ENCODE assay signal across 8 cellular contexts in genomic region chr22:30920407-30920806, GRCh38. TPM values are rescaled to one million over a fixed set of nuclear protein-coding genes. Genes with fewer than 3 reads are reported as not detected.
DNase-seq lines count a peak whose midpoint lies in the region; ATAC-seq and TF ChIP-seq lines count a peak whose summit lies in the region.

No MANE protein-coding gene starts in this region.

- peaks cover 9% of the 10 kb centered on the region for H3K4me1 Mint-ChIP-seq in osteocyte (ENCODE audit: unreplicated experiment)

- H3K36me3 ChIP-seq in SJSA1 (peaks cover 2% of the 10 kb centered on the region), thymus (ENCODE audit: control insufficient read depth, insufficient read depth) (peaks cover 8% of the 10 kb centered on the region)

- no peaks in the 10 kb centered on the region for H3K9me3 ChIP-seq in SJSA1 (replicated peaks)
- H3K9me3 ChIP-seq in thymus (ENCODE audit: control insufficient read depth), result no peaks in the 10 kb centered on the region

- peaks cover 9% of the 10 kb centered on the region for H3K27me3 Mint-ChIP-seq in osteocyte (ENCODE audit: unreplicated experiment)

- no peaks in the 10 kb centered on the region for H3K4me1 ChIP-seq in SJSA1 (replicated peaks)
- no peaks in the 10 kb centered on the region for H3K4me1 ChIP-seq in thymus (ENCODE audit: control insufficient read depth, insufficient read depth, low read length)

- no peak for ATAC-seq in GM21825 (IDR thresholded peaks at IDR 0.05; ENCODE audit: unreplicated experiment)

- H3K27me3 ChIP-seq in SJSA1 (replicated peaks) (peaks cover 10% of the 10 kb centered on the region; the same call in 1 of the 2 replicates), thymus (ENCODE audit: control insufficient read depth, insufficient read depth) (peaks cover 3% of the 10 kb centered on the region)

- under 1% methylated on average over 9 of the region's 9 CpGs for WGBS in thymus

- H3K36me3 Mint-ChIP-seq in osteocyte (ENCODE audit: unreplicated experiment), result peaks cover 7% of the 10 kb centered on the region

- DNase-seq in DMS 273 treated with DMSO at 0.1 percent for 48 hours (lab: John Stamatoyannopoulos, UW) (peak; percentile 12), SJSA1 (ENCODE audit: low read depth in 1 of 2, low spot score in 2 of 2) (peak; percentile 41 to 76), foreskin melanocyte (peak; percentile 23), osteocyte (ENCODE audit: extremely low spot score, unreplicated experiment) (peak; percentile 91)
- peak; percentile 79 for DNase-seq in activated gamma-delta T cell treated with anti-CD3 and anti-CD28 coated beads, Interleukin-2, amount 50 U/mL, for 16 hours (ENCODE audit: low read depth)

- TF ChIP-seq EP300 in Ishikawa (IDR thresholded peaks at IDR 0.05; ENCODE audit: borderline replicate concordance), result no peak

- peak; percentile 96 for TF ChIP-seq CTCF in osteocyte (IDR thresholded peaks at IDR 0.05)

- no peak overlapping the region for H3K4me3 ChIP-seq in SJSA1
- peak overlapping the region; percentile 11 for H3K4me3 ChIP-seq in thymus (ENCODE audit: low read length)

- no peak overlapping the region for H3K4me3 Mint-ChIP-seq in osteocyte (ENCODE audit: unreplicated experiment)

- no peaks in the 10 kb centered on the region for H3K9me3 Mint-ChIP-seq in osteocyte (ENCODE audit: unreplicated experiment)

- no peak overlapping the region for H3K27ac ChIP-seq in SJSA1
- H3K27ac ChIP-seq in thymus (ENCODE audit: low read depth), result no peak overlapping the region

- no peak overlapping the region for H3K27ac Mint-ChIP-seq in osteocyte (ENCODE audit: unreplicated experiment)

- peak; percentile 81 for TF ChIP-seq RAD21 in Ishikawa (IDR thresholded peaks at IDR 0.05; ENCODE audit: low read depth)

TF ChIP-seq in Ishikawa, 13 proteins besides CTCF, POLR2A, EP300 and RAD21:
- TF ChIP-seq TAF1 (IDR thresholded peaks at IDR 0.05; ENCODE audit: low read depth) (no peak), ZBTB7A (IDR thresholded peaks at IDR 0.05; ENCODE audit: low read depth) (no peak), CEBPB (IDR thresholded peaks at IDR 0.05) (no peak), TCF12 (IDR thresholded peaks at IDR 0.05; ENCODE audit: low read depth) (no peak), YY1 (IDR thresholded peaks at IDR 0.05; ENCODE audit: low read depth) (no peak), TEAD4 (IDR thresholded peaks at IDR 0.05) (no peak), FOXM1 (IDR thresholded peaks at IDR 0.05; ENCODE audit: borderline replicate concordance, low read depth) (no peak), USF1 (IDR thresholded peaks at IDR 0.05) (no peak), NFIC (IDR thresholded peaks at IDR 0.05) (no peak)
- TF ChIP-seq, protein P1, sequence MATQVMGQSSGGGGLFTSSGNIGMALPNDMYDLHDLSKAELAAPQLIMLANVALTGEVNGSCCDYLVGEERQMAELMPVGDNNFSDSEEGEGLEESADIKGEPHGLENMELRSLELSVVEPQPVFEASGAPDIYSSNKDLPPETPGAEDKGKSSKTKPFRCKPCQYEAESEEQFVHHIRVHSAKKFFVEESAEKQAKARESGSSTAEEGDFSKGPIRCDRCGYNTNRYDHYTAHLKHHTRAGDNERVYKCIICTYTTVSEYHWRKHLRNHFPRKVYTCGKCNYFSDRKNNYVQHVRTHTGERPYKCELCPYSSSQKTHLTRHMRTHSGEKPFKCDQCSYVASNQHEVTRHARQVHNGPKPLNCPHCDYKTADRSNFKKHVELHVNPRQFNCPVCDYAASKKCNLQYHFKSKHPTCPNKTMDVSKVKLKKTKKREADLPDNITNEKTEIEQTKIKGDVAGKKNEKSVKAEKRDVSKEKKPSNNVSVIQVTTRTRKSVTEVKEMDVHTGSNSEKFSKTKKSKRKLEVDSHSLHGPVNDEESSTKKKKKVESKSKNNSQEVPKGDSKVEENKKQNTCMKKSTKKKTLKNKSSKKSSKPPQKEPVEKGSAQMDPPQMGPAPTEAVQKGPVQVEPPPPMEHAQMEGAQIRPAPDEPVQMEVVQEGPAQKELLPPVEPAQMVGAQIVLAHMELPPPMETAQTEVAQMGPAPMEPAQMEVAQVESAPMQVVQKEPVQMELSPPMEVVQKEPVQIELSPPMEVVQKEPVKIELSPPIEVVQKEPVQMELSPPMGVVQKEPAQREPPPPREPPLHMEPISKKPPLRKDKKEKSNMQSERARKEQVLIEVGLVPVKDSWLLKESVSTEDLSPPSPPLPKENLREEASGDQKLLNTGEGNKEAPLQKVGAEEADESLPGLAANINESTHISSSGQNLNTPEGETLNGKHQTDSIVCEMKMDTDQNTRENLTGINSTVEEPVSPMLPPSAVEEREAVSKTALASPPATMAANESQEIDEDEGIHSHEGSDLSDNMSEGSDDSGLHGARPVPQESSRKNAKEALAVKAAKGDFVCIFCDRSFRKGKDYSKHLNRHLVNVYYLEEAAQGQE (IDR thresholded peaks at IDR 0.05; ENCODE audit: low read depth), result no peak

RNA-seq across cellular contexts. Expression of gene MORC2, which starts 48.2 kb away (rescaled TPM):
- total RNA-seq in SJSA1 (2014; rRNA removed; shearing (Covaris generic)), result 14.6 and 22.1 TPM in 2 replicates
- 26.9 and 29.1 TPM in 2 replicates for total RNA-seq in osteocyte
- 45.1 TPM for polyA plus RNA-seq in thymus

RNA-seq across cellular contexts. Expression of gene TUG1, which starts 48.7 kb away (rescaled TPM):
- 47.4 and 73.0 TPM in 2 replicates for total RNA-seq in SJSA1 (2014; rRNA removed; shearing (Covaris generic))
- total RNA-seq in osteocyte, result 92.9 and 93.2 TPM in 2 replicates
- polyA plus RNA-seq in thymus, result 65.5 TPM

Comparison
In these comparisons a context has a peak if more than half of its experiments do, and no peak if none do; other contexts are left out.
1. DNase-seq: peak in every context shown above with its lines; median percentile 91 in osteocyte; 79 in activated gamma-delta T cell treated with anti-CD3 and anti-CD28 coated beads, Interleukin-2, amount 50 U/mL, for 16 hours; 58 in SJSA1; 23 in foreskin melanocyte; 12 in DMS 273 treated with DMSO at 0.1 percent for 48 hours.